In the genomic region with DNA sequence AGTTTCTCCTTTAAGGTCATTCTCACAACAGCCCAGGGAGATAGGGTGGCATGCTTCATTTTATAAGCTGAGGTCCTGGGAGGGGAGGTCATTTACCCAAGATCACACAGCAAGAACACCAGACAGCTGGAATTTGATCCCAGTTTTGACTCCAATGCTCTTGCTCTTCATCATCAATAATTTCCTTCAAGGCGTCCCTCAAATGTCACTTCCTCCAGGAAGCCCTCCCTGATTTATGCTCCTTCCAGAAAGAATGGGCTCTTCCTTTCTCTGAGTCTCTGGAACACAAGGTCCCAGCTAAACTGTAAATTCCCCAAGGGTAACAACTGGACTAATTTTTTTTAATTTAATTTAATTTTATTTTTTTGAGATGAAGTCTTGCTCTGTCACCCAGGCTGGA, we compare ENCODE assay signal across 35 cellular contexts. TPM values are rescaled to one million over a fixed set of nuclear protein-coding genes. Genes with fewer than 3 reads are reported as not detected.
"Had no signal": no experiment of that assay in that cellular context is flagged by ENCODE, and none has a peak within 500 bp of the region (broad histone marks: within the 10 kb centered on the region; RNA-seq: fewer than 3 reads in every experiment).

No MANE protein-coding gene starts in this region.

- FAIRE-seq: astrocyte, bronchial epithelial cell had no signal

- DNase-seq: activated effector memory CD4-positive, alpha-beta T cell treated with anti-CD3 and anti-CD28 coated beads, Interleukin-2, amount 50 U/mL, for 16 hours; activated effector memory CD4-positive, alpha-beta T cell treated with Interleukin-2 at 50 U/mL for 16 hours; activated gamma-delta T cell; activated gamma-delta T cell treated with Interleukin-2 at 50 U/mL for 16 hours; activated naive CD4-positive, alpha-beta T cell; activated naive CD4-positive, alpha-beta T cell treated with anti-CD3 and anti-CD28 coated beads for 36 hours; activated naive CD4-positive, alpha-beta T cell treated with anti-CD3 and anti-CD28 coated beads, Interleukin-2, amount 10 ng/mL, durations not matched to agents 7 days and 5 days; activated naive CD4-positive, alpha-beta T cell treated with anti-CD3 and anti-CD28 coated beads, Interleukin-2, amount 50 U/mL, for 16 hours; activated naive CD8-positive, alpha-beta T cell treated with anti-CD3 and anti-CD28 coated beads for 36 hours; activated naive CD8-positive, alpha-beta T cell treated with anti-CD3 and anti-CD28 coated beads, Interleukin-2, amount 10 ng/mL, durations not matched to agents 7 days and 5 days; activated naive CD8-positive, alpha-beta T cell treated with anti-CD3 and anti-CD28 coated beads, Interleukin-2, amount 50 U/mL, for 24 hours; activated T-cell treated with anti-CD3 and anti-CD28 coated beads, Interleukin-2, amount 50 U/mL, for 1 hour; activated T-cell treated with anti-CD3 and anti-CD28 coated beads, Interleukin-2, amount 50 U/mL, for 24 hours; activated T-cell treated with anti-CD3 and anti-CD28 coated beads, Interleukin-2, amount 50 U/mL, for 4 hours; activated T-cell treated with anti-CD3 and anti-CD28 coated beads, Interleukin-2, amount 50 U/mL, for 48 hours; activated T-cell treated with anti-CD3 and anti-CD28 coated beads, Interleukin-2, amount 50 U/mL, for 72 hours; adrenal gland; amniotic stem cell; amygdala; anterior cingulate cortex; aorta; body of pancreas; brain microvascular endothelial cell; caudate nucleus; central memory CD4-positive, alpha-beta T cell; cerebellar nuclear complex had no signal

- H3K9me3 ChIP-seq: adrenal gland, ascending aorta, body of pancreas, breast epithelium had no signal

- H3K27me3 ChIP-seq: adrenal gland, ascending aorta, brain microvascular endothelial cell, breast epithelium, cardiac muscle cell had no signal

- ATAC-seq: activated naive CD4-positive, alpha-beta T cell treated with anti-CD3 and anti-CD28 coated beads, Interleukin-2, amount 50 U/mL, for 72 hours; activated naive CD8-positive, alpha-beta T cell treated with anti-CD3 and anti-CD28 coated beads, Interleukin-2, amount 50 U/mL, for 24 hours; activated T-cell treated with anti-CD3 and anti-CD28 coated beads, Interleukin-2, amount 50 U/mL, for 4 hours; activated T-cell treated with anti-CD3 and anti-CD28 coated beads, Interleukin-2, amount 50 U/mL, for 72 hours; activated T-helper 17 cell treated with anti-CD3 and anti-CD28 coated beads, Interleukin-2, amount 50 U/mL, for 72 hours; body of pancreas had no signal

- H3K36me3 ChIP-seq: adrenal gland, ascending aorta, brain microvascular endothelial cell, breast epithelium, cardiac muscle cell had no signal

- H3K4me3 ChIP-seq: adrenal gland, ascending aorta, body of pancreas, breast epithelium, cardiac muscle cell had no signal

- H3K4me1 ChIP-seq: breast epithelium had no signal

- H3K27ac ChIP-seq: adrenal gland, ascending aorta, body of pancreas, brain microvascular endothelial cell, breast epithelium, cardiac muscle cell had no signal

RNA-seq across cellular contexts. Expression of a gene that starts 12.4 kb away (rescaled TPM):
- total RNA-seq: activated naive CD4-positive, alpha-beta T cell treated with anti-CD3 and anti-CD28 coated beads for 36 hours; activated naive CD4-positive, alpha-beta T cell treated with anti-CD3 and anti-CD28 coated beads, Interleukin-2, amount 50 U/mL, for 72 hours; activated naive CD8-positive, alpha-beta T cell treated with anti-CD3 and anti-CD28 coated beads for 36 hours; activated T-cell treated with anti-CD3 and anti-CD28 coated beads, Interleukin-2, amount 50 U/mL, for 4 hours; activated T-cell treated with anti-CD3 and anti-CD28 coated beads, Interleukin-2, amount 50 U/mL, for 72 hours; activated T-helper 1 cell treated with anti-CD3 and anti-CD28 coated beads, Interleukin-12 subunit alpha, Interleukin-12 subunit beta, Interleukin-2, Interleukin-4 antibody, amounts not matched to agents 30 ng/mL and 10 ng/mL and 1 ng/mL, durations not matched to agents 14 hours and 24 hours and 36 hours; activated T-helper 2 cell treated with anti-CD3 and anti-CD28 coated beads, Interferon-gamma antibody, Interleukin-2, Interleukin-4, amounts not matched to agents 10 μg/mL and 5 μg/mL and 100 μg/mL, durations not matched to agents 14 hours and 24 hours and 36 hours; astrocyte; cardiac muscle cell had no signal
- polyA plus RNA-seq: cardiac muscle cell had no signal

RNA-seq across cellular contexts. Expression of a gene that starts 34.8 kb away (rescaled TPM):
- total RNA-seq: cardiac muscle cell had no signal
- polyA plus RNA-seq: cardiac muscle cell had no signal
